23 cellular contexts compared by ENCODE assay signal in the genomic region with DNA sequence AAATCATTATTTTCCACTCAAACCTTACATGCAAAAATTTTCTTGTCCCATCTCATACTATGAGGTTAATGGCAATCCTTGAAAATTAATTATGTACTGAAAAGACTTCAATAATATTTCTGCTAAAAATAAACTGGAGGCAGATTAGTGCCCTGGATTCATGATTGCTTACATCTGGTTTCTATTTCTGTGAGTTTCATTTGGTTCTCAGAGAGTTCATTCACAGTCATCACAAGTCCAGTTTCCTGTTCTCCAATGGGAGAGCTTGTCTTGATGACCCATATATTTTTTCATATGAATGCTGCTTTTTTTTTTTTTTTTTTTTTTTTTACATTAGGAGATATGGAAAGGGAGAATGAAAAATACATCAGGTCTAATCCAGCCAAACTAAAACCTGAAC. TPM values are rescaled to one million over a fixed set of nuclear protein-coding genes. Genes with fewer than 3 reads are reported as not detected.
"Had no signal": no experiment of that assay in that cellular context is flagged by ENCODE, and none has a peak within 500 bp of the region (broad histone marks: within the 10 kb centered on the region; RNA-seq: fewer than 3 reads in every experiment).

No MANE protein-coding gene starts in this region.

- DNase-seq: activated CD4-positive, alpha-beta T cell treated with anti-CD3 and anti-CD28 coated beads for 36 hours; activated CD4-positive, alpha-beta T cell treated with anti-CD3 and anti-CD28 coated beads, Interleukin-2, amount 50 U/mL, for 4 hours; activated CD4-positive, CD25-positive, alpha-beta regulatory T cell; activated effector memory CD4-positive, alpha-beta T cell treated with Interleukin-2 at 50 U/mL for 16 hours; activated naive CD4-positive, alpha-beta T cell treated with Interleukin-2 at 50 U/mL for 16 hours; adrenal gland; aorta; body of pancreas; effector memory CD4-positive, alpha-beta T cell; foreskin melanocyte; heart right ventricle; naive B cell; nephron progenitor cell; ovary; retina; stimulated activated CD4-positive, alpha-beta T cell treated with anti-CD3 and anti-CD28 coated beads, Interleukin-12 subunit alpha, Interleukin-12 subunit beta, amount 100 ng/mL, for 4 hours; stimulated activated CD4-positive, alpha-beta T cell treated with anti-CD3 and anti-CD28 coated beads, Interleukin-4, amount 100 ng/mL, for 24 hours had no signal

- H3K9me3 ChIP-seq: adrenal gland, body of pancreas, heart right ventricle, neutrophil, ovary, prostate gland, thoracic aorta had no signal

- H3K4me3 ChIP-seq: adrenal gland, body of pancreas, heart right ventricle, ovary, prostate gland, skin epidermis, thoracic aorta had no signal

- ATAC-seq: activated CD4-positive, alpha-beta T cell treated with anti-CD3 and anti-CD28 coated beads for 36 hours; body of pancreas; sciatic nerve; stimulated activated effector memory CD8-positive, alpha-beta T cell treated with anti-CD3 and anti-CD28 coated beads, Interleukin-12 subunit alpha, Interleukin-12 subunit beta, amount 100 ng/mL, for 72 hours had no signal

- H3K27me3 ChIP-seq: body of pancreas, ovary had no signal

- H3K27ac ChIP-seq: adrenal gland, body of pancreas, heart right ventricle, neutrophil, ovary, prostate gland, skin epidermis, thoracic aorta had no signal

- H3K36me3 ChIP-seq: adrenal gland, heart right ventricle, neutrophil, ovary, prostate gland, thoracic aorta had no signal

RNA-seq across cellular contexts. Expression of a gene that starts 6.6 kb away (rescaled TPM):
- total RNA-seq: activated CD4-positive, alpha-beta T cell treated with anti-CD3 and anti-CD28 coated beads for 36 hours had no signal
